8 cellular contexts compared by ENCODE assay signal in the genomic region with DNA sequence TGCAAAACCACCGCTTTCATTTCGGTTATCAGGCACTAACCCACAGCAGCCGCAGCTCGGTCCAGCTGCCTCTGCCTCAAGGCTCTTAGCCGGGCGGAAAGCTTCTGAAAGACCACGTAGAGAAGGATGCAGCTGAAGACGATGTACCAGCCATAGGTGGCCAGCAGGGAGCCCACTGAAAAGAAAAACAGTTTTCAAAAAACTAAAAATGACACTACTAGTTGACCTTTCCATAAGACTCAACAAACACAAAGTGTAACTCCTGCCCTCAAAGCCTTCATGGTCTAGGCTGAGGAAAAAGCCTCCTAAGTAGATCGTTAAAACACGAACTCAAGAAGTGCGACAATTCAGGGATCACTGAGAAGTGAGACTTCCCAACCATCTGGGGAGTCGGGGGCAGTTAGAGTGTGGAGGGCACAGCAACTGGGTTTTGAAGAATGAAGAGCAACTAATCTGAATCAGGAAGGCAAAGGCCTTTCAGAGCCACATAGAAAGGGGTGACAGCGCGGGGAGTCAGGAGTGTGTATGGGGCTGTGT. TPM values are rescaled to one million over a fixed set of nuclear protein-coding genes. Genes with fewer than 3 reads are reported as not detected.
DNase-seq lines count a peak whose midpoint lies in the region; ATAC-seq and TF ChIP-seq lines count a peak whose summit lies in the region.

No MANE protein-coding gene starts in this region.

- H3K79me1 ChIP-seq in trophoblast cell (ENCODE audit: low read length), result peaks cover 6% of the 10 kb centered on the region

- peak overlapping the region; percentile 63 for H4K8ac ChIP-seq in trophoblast cell (ENCODE audit: low read depth, low read length)

- peaks cover 11% of the 10 kb centered on the region for H3K36me3 Mint-ChIP-seq in T-helper 17 cell (ENCODE audit: low read depth)

- H3K27me3 Mint-ChIP-seq in T-helper 17 cell, result no peaks in the 10 kb centered on the region

- no peak for TF ChIP-seq POLR2A in esophagus muscularis mucosa (IDR thresholded peaks at IDR 0.05; ENCODE audit: low read depth)

- WGBS in esophagus muscularis mucosa, result 17% methylated on average over 12 of the region's 14 CpGs
- no CpG with 5 or more reads among the region's 14 CpGs for WGBS in trophoblast cell (ENCODE audit: extremely low coverage, insufficient coverage, insufficient read length)

- no peak overlapping the region for H2BK12ac ChIP-seq in trophoblast cell (ENCODE audit: low read length)

- peak; percentile 9 for ATAC-seq in GM18499 (IDR thresholded peaks at IDR 0.05; ENCODE audit: insufficient read depth, unreplicated experiment)
- ATAC-seq in HG03342 (IDR thresholded peaks at IDR 0.05; ENCODE audit: unreplicated experiment), result peak; percentile 44
- ATAC-seq in T-helper 17 cell, result no peak
- ATAC-seq in GM18520 (IDR thresholded peaks at IDR 0.05; ENCODE audit: unreplicated experiment), result no peak

- peak overlapping the region; percentile 87 for H3K9ac ChIP-seq in trophoblast cell (ENCODE audit: low read length)

- peak overlapping the region; percentile 52 for H3K14ac ChIP-seq in trophoblast cell (ENCODE audit: low read length)

- intact Hi-C loops in esophagus muscularis mucosa (cut with DNase I), result no loop called here

- H3K18ac ChIP-seq in trophoblast cell (ENCODE audit: low read length), result peak overlapping the region; percentile 20

- TF ChIP-seq EP300 in esophagus muscularis mucosa (IDR thresholded peaks at IDR 0.05), result no peak

- peak overlapping the region; percentile 13 for H4K12ac ChIP-seq in trophoblast cell (ENCODE audit: low read depth, low read length)

- H3K27ac ChIP-seq in esophagus muscularis mucosa (replicated peaks in 1 of 4) (peak overlapping the region; percentile 87 to 95 (median 92)), trophoblast cell (ENCODE audit: low read depth, low read length) (no peak overlapping the region)

- H2AFZ ChIP-seq in trophoblast cell (ENCODE audit: insufficient read depth, low read length, poor library complexity), result peak overlapping the region; percentile 39

- peak overlapping the region; percentile 44 for H2BK120ac ChIP-seq in trophoblast cell (ENCODE audit: insufficient read depth, low read length, poor library complexity)

- peaks cover 10% of the 10 kb centered on the region for H3K4me1 Mint-ChIP-seq in T-helper 17 cell

- TF ChIP-seq CTCF in AG10803 (conservative IDR thresholded peaks at IDR 0.05; ENCODE audit: low read length), result peak; percentile 56
- TF ChIP-seq CTCF in esophagus muscularis mucosa (IDR thresholded peaks at IDR 0.05), result peak in 2 of 3 experiments; percentile 7 to 38

- no peak overlapping the region for H3K23ac ChIP-seq in trophoblast cell (ENCODE audit: low read length)

- H3K4me2 ChIP-seq in trophoblast cell (ENCODE audit: low read length), result peak overlapping the region; percentile 83

- peaks cover 5% of the 10 kb centered on the region for H3K79me2 ChIP-seq in trophoblast cell (ENCODE audit: control insufficient read depth, insufficient read depth, low read length, poor library complexity)

- DNase-seq in AG10803 (ENCODE audit: low read depth) (peak; percentile 49), T-helper 17 cell (no peak), esophagus muscularis mucosa (ENCODE audit: extremely low spot score) (no peak), trophoblast cell (peak in 1 of 2 donors; percentile 59), hypothalamus (lab: John Stamatoyannopoulos, UW) (no peak)

- peak overlapping the region; percentile 99 for H3K4me3 Mint-ChIP-seq in T-helper 17 cell

- H3K27me3 ChIP-seq in esophagus muscularis mucosa, result no peaks in the 10 kb centered on the region
- H3K27me3 ChIP-seq in trophoblast cell (ENCODE audit: insufficient read depth, low read length), result no peaks in the 10 kb centered on the region

- H2BK5ac ChIP-seq in trophoblast cell (ENCODE audit: low read depth, low read length, poor library complexity), result peak overlapping the region; percentile 23

- H3K9me3 ChIP-seq in T-helper 17 cell (ENCODE audit: control insufficient read depth, low read length, poor library complexity, severe bottlenecking) (no peaks in the 10 kb centered on the region), esophagus muscularis mucosa (no peaks in the 10 kb centered on the region), trophoblast cell (ENCODE audit: insufficient read depth, low read depth, low read length) (no peaks in the 10 kb centered on the region)

- H3K4me3 ChIP-seq in AG10803 (ENCODE audit: low read length), result peak overlapping the region; percentile 77
- H3K4me3 ChIP-seq in esophagus muscularis mucosa, result peak overlapping the region; percentile 79 to 92 (median 88)
- peak overlapping the region; percentile 85 for H3K4me3 ChIP-seq in trophoblast cell (ENCODE audit: low read depth, low read length)

- H3K36me3 ChIP-seq in esophagus muscularis mucosa, result peaks cover 43 to 65% (median 57%) of the 10 kb centered on the region in 4 donors
- peaks cover 20 to 40% of the 10 kb centered on the region in 2 experiments for H3K36me3 ChIP-seq in trophoblast cell (ENCODE audit: control insufficient read depth in 1 of 2, insufficient read depth in 2 of 2, low read length in 2 of 2)

- H3K4me1 ChIP-seq in esophagus muscularis mucosa (peaks cover 15 to 26% (median 23%) of the 10 kb centered on the region in 4 donors), trophoblast cell (ENCODE audit: control insufficient read depth in 1 of 2, insufficient read depth in 2 of 2, low read length in 2 of 2) (peaks cover 4% of the 10 kb centered on the region in 2 experiments)

- H2AK5ac ChIP-seq in trophoblast cell (ENCODE audit: low read length), result no peak overlapping the region

- H3K4ac ChIP-seq in trophoblast cell (ENCODE audit: low read depth, low read length), result peak overlapping the region; percentile 32

- peak overlapping the region; percentile 52 for H4K91ac ChIP-seq in trophoblast cell (ENCODE audit: low read depth, low read length)

- peak overlapping the region; percentile 96 for H3K27ac Mint-ChIP-seq in T-helper 17 cell

RNA-seq across cellular contexts. Expression of gene SELENOS, which starts 0.7 kb away (rescaled TPM):
- 10 to 100 TPM; 28.0 to 36.3 TPM for total RNA-seq in T-helper 17 cell
- total RNA-seq in esophagus muscularis mucosa, result 10 to 100 TPM; 47.3 to 75.4 (median 59.8) TPM
- 105 and 111 TPM in 2 replicates for polyA plus RNA-seq in trophoblast cell (2013)

RNA-seq across cellular contexts. Expression of gene SNRPA1, which starts 18.5 kb away (rescaled TPM):
- total RNA-seq in T-helper 17 cell (100 to 1,000 TPM; 166 to 206 TPM), esophagus muscularis mucosa (10 to 100 TPM; 19.9 to 35.7 (median 25.2) TPM)
- 103 and 104 TPM in 2 replicates for polyA plus RNA-seq in trophoblast cell (2013)

RNA-seq across cellular contexts. Expression of gene CHSY1, which starts 24.7 kb away (rescaled TPM):
- total RNA-seq in T-helper 17 cell (10 to 100 TPM; 10.5 to 12.9 TPM), esophagus muscularis mucosa (10 to 100 TPM; 13.3 to 31.6 (median 19.6) TPM)
- polyA plus RNA-seq in trophoblast cell (2013), result 25.5 and 25.8 TPM in 2 replicates

Comparison
In these comparisons a context has a peak if more than half of its experiments do, and no peak if none do; other contexts are left out.
1. ATAC-seq: peak in GM18499 (single experiment) and HG03342 (single experiment); none in T-helper 17 cell (single experiment) and GM18520 (single experiment).
2. RNA of gene SNRPA1, which starts 18.5 kb away (total RNA-seq): 166 to 206 TPM in T-helper 17 cell; 19.9 to 35.7 TPM in esophagus muscularis mucosa; every median in the first group is over 4 times any median in the second.
3. Peak in every context shown above with its lines, with median percentiles within 50 percentile points of each other: H3K4me3 ChIP-seq.